8 cellular contexts compared by ENCODE assay signal in the genomic region with DNA sequence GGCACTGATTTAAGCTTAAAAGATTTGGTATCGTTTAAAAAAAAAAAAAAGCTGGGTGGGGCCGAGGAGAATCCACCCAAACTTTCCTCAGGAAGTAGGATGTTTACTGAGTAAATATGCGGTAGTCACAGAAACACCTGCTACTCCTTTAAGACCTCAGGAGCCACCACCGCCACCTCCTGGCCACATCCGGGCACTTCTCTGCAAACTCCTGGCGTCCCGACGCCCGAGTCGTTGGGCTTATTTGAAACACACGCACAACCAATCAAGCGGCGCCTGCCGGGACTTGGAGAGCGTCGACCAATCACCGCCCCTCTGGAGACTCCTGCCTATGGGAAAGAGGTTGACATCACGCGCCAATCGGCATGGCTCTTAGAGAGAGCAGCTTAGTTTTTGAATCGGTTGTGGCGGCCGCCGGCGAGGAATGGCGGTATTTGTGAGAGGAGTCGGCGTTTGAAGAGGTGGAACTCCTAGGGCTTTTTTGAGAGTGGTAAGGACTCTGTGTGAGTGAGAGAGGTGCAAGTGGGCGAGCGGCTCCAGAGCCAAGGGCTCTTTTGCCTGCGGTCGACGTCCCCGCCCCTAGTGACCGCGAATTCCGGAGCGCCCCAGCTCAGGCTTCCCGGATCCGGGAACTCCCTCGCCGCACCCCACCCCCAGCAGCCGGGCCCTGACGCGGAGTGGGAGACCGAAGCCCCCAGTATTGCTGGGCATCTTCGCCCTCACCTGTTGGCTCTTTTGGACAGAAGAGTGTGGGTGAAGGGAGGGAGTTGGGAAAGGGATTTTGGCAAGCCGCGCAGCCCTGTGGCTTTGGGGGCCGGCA. TPM values are rescaled to one million over a fixed set of nuclear protein-coding genes. Genes with fewer than 3 reads are reported as not detected.
DNase-seq lines count a peak whose midpoint lies in the region; ATAC-seq and TF ChIP-seq lines count a peak whose summit lies in the region.

A gene with protein sequence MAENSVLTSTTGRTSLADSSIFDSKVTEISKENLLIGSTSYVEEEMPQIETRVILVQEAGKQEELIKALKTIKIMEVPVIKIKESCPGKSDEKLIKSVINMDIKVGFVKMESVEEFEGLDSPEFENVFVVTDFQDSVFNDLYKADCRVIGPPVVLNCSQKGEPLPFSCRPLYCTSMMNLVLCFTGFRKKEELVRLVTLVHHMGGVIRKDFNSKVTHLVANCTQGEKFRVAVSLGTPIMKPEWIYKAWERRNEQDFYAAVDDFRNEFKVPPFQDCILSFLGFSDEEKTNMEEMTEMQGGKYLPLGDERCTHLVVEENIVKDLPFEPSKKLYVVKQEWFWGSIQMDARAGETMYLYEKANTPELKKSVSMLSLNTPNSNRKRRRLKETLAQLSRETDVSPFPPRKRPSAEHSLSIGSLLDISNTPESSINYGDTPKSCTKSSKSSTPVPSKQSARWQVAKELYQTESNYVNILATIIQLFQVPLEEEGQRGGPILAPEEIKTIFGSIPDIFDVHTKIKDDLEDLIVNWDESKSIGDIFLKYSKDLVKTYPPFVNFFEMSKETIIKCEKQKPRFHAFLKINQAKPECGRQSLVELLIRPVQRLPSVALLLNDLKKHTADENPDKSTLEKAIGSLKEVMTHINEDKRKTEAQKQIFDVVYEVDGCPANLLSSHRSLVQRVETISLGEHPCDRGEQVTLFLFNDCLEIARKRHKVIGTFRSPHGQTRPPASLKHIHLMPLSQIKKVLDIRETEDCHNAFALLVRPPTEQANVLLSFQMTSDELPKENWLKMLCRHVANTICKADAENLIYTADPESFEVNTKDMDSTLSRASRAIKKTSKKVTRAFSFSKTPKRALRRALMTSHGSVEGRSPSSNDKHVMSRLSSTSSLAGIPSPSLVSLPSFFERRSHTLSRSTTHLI (plus strand): TSS at position 359 of the 820 bp plus-strand sequence. CDS start 3,805 bp downstream, outside the sequence.

- no peaks in the 10 kb centered on the region for H3K9me3 ChIP-seq in ES-I3 (ENCODE audit: control insufficient read depth, insufficient read depth, low read length)
- no peaks in the 10 kb centered on the region for H3K9me3 ChIP-seq in Loucy (ENCODE audit: insufficient read depth, low read depth, low read length)

- H3K4me3 ChIP-seq in H7 (ENCODE audit: insufficient read depth, low read depth, low read length) (peak within 1 kb of the TSS; percentile 87), Loucy (ENCODE audit: low read length, poor library complexity, severe bottlenecking) (peak within 1 kb of the TSS; percentile 77)

- H3K27ac Mint-ChIP-seq in natural killer cell, result peak within 1 kb of the TSS; percentile 84 to 87

- peaks cover 49% of the 10 kb centered on the region for H3K79me2 ChIP-seq in Loucy (ENCODE audit: insufficient read depth, low read length)

- peaks cover 19 to 21% of the 10 kb centered on the region in 2 donors for H3K4me1 Mint-ChIP-seq in natural killer cell

- no peaks in the 10 kb centered on the region for H3K9me2 ChIP-seq in Loucy (replicated peaks; ENCODE audit: low read depth, low read length)

- peak within 1 kb of the TSS; percentile 77 for H3K9ac ChIP-seq in ES-I3 (ENCODE audit: low read depth, low read length)
- peak within 1 kb of the TSS; percentile 97 for H3K9ac ChIP-seq in Loucy (ENCODE audit: low read depth, low read length, poor library complexity, severe bottlenecking)

- peak within 1 kb of the TSS; percentile 75 for H3K4me2 ChIP-seq in Loucy (ENCODE audit: low read depth, low read length, poor library complexity, severe bottlenecking)

- no peaks in the 10 kb centered on the region for H3K9me3 Mint-ChIP-seq in natural killer cell

- H3K27me3 Mint-ChIP-seq in natural killer cell (ENCODE audit: low read depth in 2 of 2), result peaks cover 0 to 3% of the 10 kb centered on the region in 2 donors

- peaks cover 29% of the 10 kb centered on the region for H4K20me1 ChIP-seq in Loucy (ENCODE audit: insufficient read depth, low read length, poor library complexity, severe bottlenecking)

- peak within 1 kb of the TSS; percentile 79 for H2AFZ ChIP-seq in Loucy (ENCODE audit: low read length)

- peak; percentile 70 for TF ChIP-seq POLR2A in Raji (IDR thresholded peaks at IDR 0.05; ENCODE audit: insufficient read depth, low read depth, low read length)

- no peaks in the 10 kb centered on the region for H3K36me3 Mint-ChIP-seq in natural killer cell

- H3K4me1 ChIP-seq in ES-I3 (ENCODE audit: insufficient read depth, low read length) (peaks cover 10% of the 10 kb centered on the region; the same call in 1 of the 2 replicates), Loucy (ENCODE audit: insufficient read depth, low read length, poor library complexity, severe bottlenecking) (peaks cover 29% of the 10 kb centered on the region)

- H3K36me3 ChIP-seq in ES-I3 (ENCODE audit: insufficient read depth, low read length) (peaks cover 9% of the 10 kb centered on the region; the same call in 1 of the 2 replicates), H7 (replicated peaks; ENCODE audit: control insufficient read depth, insufficient read depth, low read length) (peaks cover 6% of the 10 kb centered on the region), Loucy (ENCODE audit: insufficient read depth, low read length) (peaks cover 4% of the 10 kb centered on the region; the same call in 1 of the 2 replicates)

- ATAC-seq in natural killer cell, result peak; percentile 97 to 100 (median 98)

- peak; percentile 67 for TF ChIP-seq CTCF in Loucy (conservative IDR thresholded peaks at IDR 0.05; ENCODE audit: low read length)
- peak; percentile 58 for TF ChIP-seq CTCF in natural killer cell (IDR thresholded peaks at IDR 0.05)

- intact Hi-C loops in natural killer cell (cut with micrococcal nuclease), result loop anchor here (2.0 kb wide), 1 partner anchor 40 kb away; the partner anchor contains the start of gene NCEH1

- H3K27me3 ChIP-seq in H7 (ENCODE audit: control insufficient read depth, insufficient read depth, low read length) (no peaks in the 10 kb centered on the region), Loucy (ENCODE audit: insufficient read depth, low read length, poor library complexity, severe bottlenecking) (no peaks in the 10 kb centered on the region)

- peak within 1 kb of the TSS; percentile 99 for H3K4me3 Mint-ChIP-seq in natural killer cell

- H3F3A ChIP-seq in Loucy (ENCODE audit: low read depth), result no peaks in the 10 kb centered on the region

- DNase-seq in H7 (peak; percentile 92), fibroblast of peridontal ligament (ENCODE audit: extremely low read depth) (peak; percentile 100), natural killer cell (peak; percentile 93)
- DNase-seq in activated T-helper 9 cell treated with anti-CD3 and anti-CD28 coated beads, Interleukin-2, amount 50 U/mL, for 16 hours (ENCODE audit: low read depth), result peak; percentile 96
- DNase-seq in stimulated activated naive CD4-positive, alpha-beta T cell treated with Interleukin-2 at 50 U/mL for 16 hours (lab: John Stamatoyannopoulos, UW), result peak; percentile 97

RNA-seq across cellular contexts. Expression of the gene that starts here (rescaled TPM):
- total RNA-seq in H7 (2014; rRNA removed; shearing (Covaris generic)), result 78.2 and 117 TPM in 2 replicates
- 1 to 10 TPM; 2.9 to 7.0 (median 4.8) TPM for total RNA-seq in natural killer cell

Comparison
In these comparisons a context has a peak if more than half of its experiments do, and no peak if none do; other contexts are left out.
1. Peak in every context shown above with its lines: DNase-seq, ATAC-seq and H3K4me3 ChIP-seq.